In the genomic region with DNA sequence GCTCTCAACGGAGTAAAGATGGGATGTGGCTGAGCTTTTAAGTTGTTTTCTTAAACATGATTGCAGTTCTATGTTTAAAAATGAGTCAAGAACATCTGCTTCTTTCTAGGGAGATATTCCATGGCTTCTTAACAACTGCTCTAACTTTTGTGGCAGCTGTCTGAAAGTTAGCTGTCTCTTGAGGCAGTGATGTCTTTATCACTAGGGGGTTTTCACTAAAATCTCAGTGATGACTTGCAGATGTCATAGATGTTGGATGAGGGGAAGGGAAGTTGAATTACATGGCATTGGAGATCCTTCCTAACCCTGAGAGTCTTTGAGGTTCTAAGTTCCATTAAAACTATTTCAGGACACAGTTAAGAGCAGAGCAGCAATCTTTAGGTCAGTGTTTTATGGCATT, we compare ENCODE assay signal across 25 cellular contexts. TPM values are rescaled to one million over a fixed set of nuclear protein-coding genes. Genes with fewer than 3 reads are reported as not detected.
A peak's percentile ranks its signal among the peaks of the same experiment; 100 is the strongest.
DNase-seq lines count a peak whose midpoint lies in the region; ATAC-seq and TF ChIP-seq lines count a peak whose summit lies in the region.
"Had no signal": no experiment of that assay in that cellular context is flagged by ENCODE, and none has a peak within 500 bp of the region (broad histone marks: within the 10 kb centered on the region; RNA-seq: fewer than 3 reads in every experiment).

No MANE protein-coding gene starts in this region.

- H3K4me1 ChIP-seq in right cardiac atrium (ENCODE audit: control insufficient read depth, insufficient read depth, low read length): no peaks in the 10 kb centered on the region
- peaks cover 0 to 14% (median 0%) of the 10 kb centered on the region in 4 donors for H3K4me1 ChIP-seq in tibial nerve
- H3K4me1 ChIP-seq: pancreas had no signal

- H3K27ac ChIP-seq in right cardiac atrium (ENCODE audit: low read length) (no peak overlapping the region), tibial nerve (peak overlapping the region in 1 of 4 donors; percentile 13)
- H3K27ac ChIP-seq: BLaER1, brain microvascular endothelial cell, pancreas, SK-N-MC had no signal

- no peak for TF ChIP-seq EP300 in tibial nerve (IDR thresholded peaks at IDR 0.05)

- H3K4me3 ChIP-seq in cardiac fibroblast (replicated peaks in 1 of 2; ENCODE audit: low read depth in 2 of 2, low read length in 2 of 2) (no peak overlapping the region), right cardiac atrium (ENCODE audit: low read length) (no peak overlapping the region), tibial nerve (no peak overlapping the region)
- H3K4me3 ChIP-seq: BLaER1, pancreas, SK-N-MC had no signal

- H3K9me3 ChIP-seq in right cardiac atrium (ENCODE audit: control insufficient read depth, low read length): no peaks in the 10 kb centered on the region
- H3K9me3 ChIP-seq in tibial nerve: no peaks in the 10 kb centered on the region
- H3K9me3 ChIP-seq: BLaER1, pancreas had no signal

- TF ChIP-seq POLR2A in tibial nerve (IDR thresholded peaks at IDR 0.05): no peak

- WGBS in right cardiac atrium: 51% methylated on average over 1 of the region's 1 CpG
- WGBS in tibial nerve, 2 donors: 56 to 58% methylated on average over 1 of the region's 1 CpG

- H3K36me3 ChIP-seq in tibial nerve: no peaks in the 10 kb centered on the region
- H3K36me3 ChIP-seq: BLaER1, brain microvascular endothelial cell, pancreas had no signal

- DNase-seq in DMS 273 treated with DMSO at 0.1 percent for 48 hours (lab: John Stamatoyannopoulos, UW): peak; percentile 45
- peak; percentile 16 to 36 for DNase-seq in cardiac fibroblast (ENCODE audit: low read depth in 2 of 2)
- DNase-seq in right cardiac atrium: no peak
- DNase-seq in sciatic nerve (ENCODE audit: low spot score): no peak
- no peak for DNase-seq in stimulated activated CD8-positive, alpha-beta memory T cell treated with anti-CD3 and anti-CD28 coated beads, Interleukin-4, amount 100 ng/mL, for 48 hours
- DNase-seq in NCI-H748 (lab: John Stamatoyannopoulos, UW; ENCODE audit: unreplicated experiment): no peak
- DNase-seq in tibial nerve (ENCODE audit: low spot score in 2 of 2): no peak
- DNase-seq: activated CD4-positive, alpha-beta T cell treated with anti-CD3 and anti-CD28 coated beads for 48 hours; activated T-cell treated with anti-CD3 and anti-CD28 coated beads, Interleukin-2, amount 50 U/mL, for 4 hours; brain microvascular endothelial cell; COR-L47; DMS79 treated with DMSO at 0.1 percent for 48 hours; effector memory CD8-positive, alpha-beta T cell; glutamatergic neuron; Karpas-422; kidney glomerular epithelial cell; naive thymus-derived CD4-positive, alpha-beta T cell; NCI-H187 treated with DMSO at 0.1 percent for 48 hours; NCI-H526; pancreas; T-helper 2 cell had no signal

- H3K27me3 ChIP-seq in right cardiac atrium (ENCODE audit: control insufficient read depth, insufficient read depth) (no peaks in the 10 kb centered on the region), tibial nerve (no peaks in the 10 kb centered on the region)
- H3K27me3 ChIP-seq: BLaER1, brain microvascular endothelial cell, pancreas had no signal

- ATAC-seq in right cardiac atrium (peak; percentile 46 to 53), sciatic nerve (peak; percentile 77), HG03196 (IDR thresholded peaks at IDR 0.05; ENCODE audit: unreplicated experiment) (no peak)
- ATAC-seq: activated T-cell treated with anti-CD3 and anti-CD28 coated beads, Interleukin-2, amount 50 U/mL, for 4 hours; effector memory CD8-positive, alpha-beta T cell; naive thymus-derived CD4-positive, alpha-beta T cell; pancreas had no signal

- intact Hi-C loops in right cardiac atrium (cut with DNase I) (no loop called here), sciatic nerve (cut with DNase I) (no loop called here)

- no peak for TF ChIP-seq CTCF in cardiac fibroblast (IDR thresholded peaks at IDR 0.05; ENCODE audit: low read depth, low read length)
- no peak for TF ChIP-seq CTCF in tibial nerve (IDR thresholded peaks at IDR 0.05)

RNA-seq across cellular contexts. Expression of a gene that starts 43.5 kb away (rescaled TPM):
- total RNA-seq in right cardiac atrium (10 to 100 TPM; 45.5 to 49.9 (median 48.0) TPM), sciatic nerve (20.0 TPM), tibial nerve (10 to 100 TPM in 3 of 4 donors, 1 to 10 TPM in 1; 8.7 to 35.0 (median 14.8) TPM)
- 16.6 TPM for polyA plus RNA-seq in right cardiac atrium
- total RNA-seq: activated CD8-positive, alpha-beta memory T cell treated with anti-CD3 and anti-CD28 coated beads for 36 hours had no signal
- polyA plus RNA-seq: naive thymus-derived CD4-positive, alpha-beta T cell had no signal

Comparison
In these comparisons a context has a peak if more than half of its experiments do, and no peak if none do; other contexts are left out.
1. DNase-seq: peak in DMS 273 treated with DMSO at 0.1 percent for 48 hours (single experiment) and cardiac fibroblast (2 of 2); none in right cardiac atrium (0 of 3), sciatic nerve (single experiment), stimulated activated CD8-positive, alpha-beta memory T cell treated with anti-CD3 and anti-CD28 coated beads, Interleukin-4, amount 100 ng/mL, for 48 hours (single experiment), NCI-H748 (single experiment) and tibial nerve (0 of 2).